Comparison of ENCODE assay signal across 18 cellular contexts in genomic region chr5:180214870-180215737, GRCh38. TPM values are rescaled to one million over a fixed set of nuclear protein-coding genes. Genes with fewer than 3 reads are reported as not detected.
A peak's percentile ranks its signal among the peaks of the same experiment; 100 is the strongest.
DNase-seq lines count a peak whose midpoint lies in the region; ATAC-seq, FAIRE-seq and TF ChIP-seq lines count a peak whose summit lies in the region.
"Had no signal": no experiment of that assay in that cellular context is flagged by ENCODE, and none has a peak within 500 bp of the region (broad histone marks: within the 10 kb centered on the region; RNA-seq: fewer than 3 reads in every experiment).

No MANE protein-coding gene starts in this region.

- H3K36me3 ChIP-seq in HEK293 (ENCODE audit: control insufficient read depth in 2 of 2, insufficient read depth in 1 of 2, low read length in 2 of 2) (no peaks in the 10 kb centered on the region), osteoblast (ENCODE audit: insufficient read depth, low read length) (no peaks in the 10 kb centered on the region), upper lobe of right lung (no peaks in the 10 kb centered on the region)

- H3K27ac ChIP-seq in HEK293 (ENCODE audit: extremely low read depth, low read depth, low read length) (no peak overlapping the region), VCaP (peak overlapping the region; percentile 100; the same call in 1 of the 2 replicates), osteoblast (ENCODE audit: low read depth, low read length) (no peak overlapping the region), upper lobe of right lung (no peak overlapping the region)

- no peak overlapping the region for H2AFZ ChIP-seq in osteoblast (ENCODE audit: low read length)
- H2AFZ ChIP-seq: GM23338 had no signal

- H3K4me3 ChIP-seq in HEK293 (ENCODE audit: low read depth, low read length) (no peak overlapping the region), osteoblast (ENCODE audit: insufficient read depth, low read length) (no peak overlapping the region), upper lobe of right lung (no peak overlapping the region)
- H3K4me3 ChIP-seq: GM23338 had no signal

- FAIRE-seq in GM12892 (lab: Jason Lieb, UNC) = no peak
- FAIRE-seq: D721Med had no signal

- H3K4me1 ChIP-seq in HEK293 (ENCODE audit: control insufficient read depth, insufficient read depth, low read length) = no peaks in the 10 kb centered on the region
- H3K4me1 ChIP-seq in osteoblast (ENCODE audit: insufficient read depth, low read length) = no peaks in the 10 kb centered on the region
- H3K4me1 ChIP-seq in upper lobe of right lung = no peaks in the 10 kb centered on the region

- peak; percentile 84 for DNase-seq in osteoblast (ENCODE audit: insufficient read length, low spot score, missing footprints)
- peak; percentile 56 for DNase-seq in upper lobe of right lung
- no peak for DNase-seq in GM12892 (ENCODE audit: insufficient read length)
- DNase-seq: CD8-positive, alpha-beta T cell; COR-L47; DND-41; GDM1; H7; IMR-90; KBM-7 had no signal

- CTCF ChIA-PET in HEK293 (lab: Yijun Ruan, JAX) = no interaction called here

- H4K20me1 ChIP-seq in osteoblast (ENCODE audit: insufficient read depth, low read length) = no peaks in the 10 kb centered on the region

- POLR2A ChIA-PET in HEK293 (lab: Yijun Ruan, JAX) = no interaction called here

- TF ChIP-seq POLR2A in GM12892 (IDR thresholded peaks at IDR 0.05; ENCODE audit: low read depth, low read length) = no peak

- intact Hi-C loops in upper lobe of right lung (cut with DNase I) = no loop called here

- TF ChIP-seq CTCF in HEK293 (tag by site-specific recombination; IDR thresholded peaks at IDR 0.05) = no peak
- TF ChIP-seq CTCF in VCaP (conservative IDR thresholded peaks at IDR 0.05) = no peak
- no peak for TF ChIP-seq CTCF in osteoblast (IDR thresholded peaks at IDR 0.05; ENCODE audit: extremely low read depth, low read depth, low read length)
- TF ChIP-seq CTCF in upper lobe of right lung (IDR thresholded peaks at IDR 0.05) = no peak

- ATAC-seq in upper lobe of right lung (no peak), GM19351 (IDR thresholded peaks at IDR 0.05; ENCODE audit: unreplicated experiment) (no peak)
- ATAC-seq: CD8-positive, alpha-beta T cell; GM23338 had no signal

- H3K9me3 ChIP-seq in HEK293 (ENCODE audit: control insufficient read depth, insufficient read depth, low read depth, low read length) (no peaks in the 10 kb centered on the region), osteoblast (ENCODE audit: low read depth, low read length) (peaks cover 2% of the 10 kb centered on the region), upper lobe of right lung (peaks cover 23% of the 10 kb centered on the region)

- no peaks in the 10 kb centered on the region for H3K79me2 ChIP-seq in osteoblast (ENCODE audit: insufficient read depth, low read length)

- H3K27me3 ChIP-seq in osteoblast (ENCODE audit: insufficient read depth, low read length) = no peaks in the 10 kb centered on the region
- peaks cover 4% of the 10 kb centered on the region for H3K27me3 ChIP-seq in upper lobe of right lung

- H3K4me2 ChIP-seq in osteoblast (ENCODE audit: insufficient read depth, low read length) = no peak overlapping the region
- H3K4me2 ChIP-seq: GM23338 had no signal

TF ChIP-seq in HEK293, 187 proteins besides CTCF, POLR2A, EP300 and RAD21:
- TF ChIP-seq ZIC2 (tag by site-specific recombination; IDR thresholded peaks at IDR 0.05) = 0 out of 2 replicates have a peak, but pooled peaks have one; percentile 12
- TF ChIP-seq ZNF585B (tag by site-specific recombination; IDR thresholded peaks at IDR 0.05) = no peak

RNA-seq across cellular contexts. Expression of gene RASGEF1C, which starts 6.1 kb away (rescaled TPM):
- total RNA-seq in osteoblast = under 0.01 TPM in 1 of 2 replicates, not detected in the other
- not detected for total RNA-seq in upper lobe of right lung
- polyA plus RNA-seq in GM12892 (2012; ENCODE audit: missing spikeins) = not detected
- total RNA-seq: A673; CD8-positive, alpha-beta T cell; IMR-90 had no signal
- polyA plus RNA-seq: BJ, CD14-positive monocyte, IMR-90 had no signal
